Comparison of ENCODE assay signal across 8 cellular contexts in genomic region chr19:12937243-12938053, GRCh38. TPM values are rescaled to one million over a fixed set of nuclear protein-coding genes. Genes with fewer than 3 reads are reported as not detected.
DNase-seq lines count a peak whose midpoint lies in the region; ATAC-seq and TF ChIP-seq lines count a peak whose summit lies in the region.

No MANE protein-coding gene starts in this region.

- H3K36me3 Mint-ChIP-seq in mesothelial cell of epicardium, result peaks cover 20% of the 10 kb centered on the region

- H3K4me1 ChIP-seq in ES-I3 (ENCODE audit: insufficient read depth, low read length) (peaks cover 4% of the 10 kb centered on the region; the same call in 1 of the 2 replicates), HUES48 (ENCODE audit: control insufficient read depth, insufficient read depth, low read length) (peaks cover 23% of the 10 kb centered on the region), Peyer's patch (peaks cover 2 to 44% (median 25%) of the 10 kb centered on the region in 4 donors), colonic mucosa (peaks cover 23% of the 10 kb centered on the region), aorta (ENCODE audit: control insufficient read depth in 1 of 2, insufficient read depth in 2 of 2, low read length in 2 of 2) (no peaks in the 10 kb centered on the region)

- 0 to 2% methylated on average over 23 of the region's 23 CpGs for whole genome bisulfite sequencing in aorta, 2 donors

- no peak for TF ChIP-seq POLR2A in Peyer's patch (IDR thresholded peaks at IDR 0.05)

- no peaks in the 10 kb centered on the region for H3K9me3 Mint-ChIP-seq in mesothelial cell of epicardium

- ATAC-seq in aorta (ENCODE audit: low FRiP score), result no peak

- H3K27me3 ChIP-seq in HUES48 (ENCODE audit: control insufficient read depth, insufficient read depth, low read length) (no peaks in the 10 kb centered on the region), Peyer's patch (no peaks in the 10 kb centered on the region), colonic mucosa (no peaks in the 10 kb centered on the region), aorta (ENCODE audit: control insufficient read depth in 1 of 2, insufficient read depth in 2 of 2, low read length in 1 of 2) (no peaks in the 10 kb centered on the region)

- peak overlapping the region; percentile 99 for H3K4me3 Mint-ChIP-seq in mesothelial cell of epicardium

- TF ChIP-seq CTCF in Peyer's patch (IDR thresholded peaks at IDR 0.05) (no peak), colonic mucosa (IDR thresholded peaks at IDR 0.05) (no peak), mesothelial cell of epicardium (IDR thresholded peaks at IDR 0.05; ENCODE audit: unreplicated experiment) (no peak)

- H3K9ac ChIP-seq in ES-I3 (ENCODE audit: low read depth, low read length) (peak overlapping the region; percentile 63), HUES48 (ENCODE audit: low read depth, low read length) (peak overlapping the region; percentile 41; the same call in 1 of the 2 replicates), colonic mucosa (ENCODE audit: low read depth in 2 of 2, low read length in 2 of 2) (peak overlapping the region; percentile 68 to 99)

- H3K27ac Mint-ChIP-seq in mesothelial cell of epicardium, result peak overlapping the region; percentile 96

- peak in 1 of 3 donors; percentile 49 for DNase-seq in Peyer's patch
- DNase-seq in colonic mucosa, result peak; percentile 66
- DNase-seq in mesothelial cell of epicardium (ENCODE audit: low spot score in 2 of 2, unreplicated experiment in 2 of 2), result no peak
- peak in 1 of 2 donors; percentile 86 for DNase-seq in aorta
- no peak for DNase-seq in activated CD4-positive, alpha-beta T cell treated with anti-CD3 and anti-CD28 coated beads for 1 hour
- no peak for DNase-seq in NK-92 treated with Interleukin-12 subunit alpha and Interleukin-12 subunit beta, amount 100 ng/mL, for 24 hours (lab: John Stamatoyannopoulos, UW)

- H3K27ac ChIP-seq in HUES48 (ENCODE audit: low read depth, low read length) (peak overlapping the region; percentile 80), Peyer's patch (peak overlapping the region; percentile 7 to 97 (median 41)), colonic mucosa (peak overlapping the region; percentile 35), aorta (ENCODE audit: low read depth in 1 of 2, low read length in 2 of 2) (no peak overlapping the region)

- intact Hi-C loops in colonic mucosa (cut with DNase I), result no loop called here
- intact Hi-C loops in aorta (cut with DNase I), result no loop called here

- peaks cover 27% of the 10 kb centered on the region for H3K36me3 ChIP-seq in ES-I3 (ENCODE audit: insufficient read depth, low read length)
- H3K36me3 ChIP-seq in HUES48 (ENCODE audit: control insufficient read depth, insufficient read depth, low read length), result peaks cover 35% of the 10 kb centered on the region
- peaks cover 0 to 26% (median 0%) of the 10 kb centered on the region in 3 donors for H3K36me3 ChIP-seq in Peyer's patch
- peaks cover 20% of the 10 kb centered on the region for H3K36me3 ChIP-seq in colonic mucosa
- H3K36me3 ChIP-seq in aorta (ENCODE audit: control insufficient read depth in 1 of 2, insufficient read depth in 2 of 2, low read length in 1 of 2), result peaks cover 5% of the 10 kb centered on the region in 2 donors

- no peaks in the 10 kb centered on the region for H3K27me3 Mint-ChIP-seq in mesothelial cell of epicardium (ENCODE audit: low read depth)

- no peaks in the 10 kb centered on the region for H3K9me3 ChIP-seq in ES-I3 (ENCODE audit: control insufficient read depth, insufficient read depth, low read length)
- H3K9me3 ChIP-seq in HUES48 (ENCODE audit: control insufficient read depth, insufficient read depth, low read length), result no peaks in the 10 kb centered on the region
- no peaks in the 10 kb centered on the region for H3K9me3 ChIP-seq in Peyer's patch
- H3K9me3 ChIP-seq in colonic mucosa, result no peaks in the 10 kb centered on the region
- H3K9me3 ChIP-seq in aorta (ENCODE audit: control insufficient read depth, low read length), result no peaks in the 10 kb centered on the region

- H3K4me1 Mint-ChIP-seq in mesothelial cell of epicardium, result peaks cover 44% of the 10 kb centered on the region

- H3K4me3 ChIP-seq in HUES48 (ENCODE audit: low read depth, low read length) (peak overlapping the region; percentile 98), Peyer's patch (peak overlapping the region; percentile 36 to 99 (median 70)), colonic mucosa (peak overlapping the region; percentile 100), aorta (ENCODE audit: low read length in 2 of 2) (peak overlapping the region; percentile 1 to 12)

RNA-seq across cellular contexts. Expression of gene CALR, which starts 1.0 kb away (rescaled TPM):
- total RNA-seq in Peyer's patch (100 to 1,000 TPM; 253 to 369 (median 359) TPM), colonic mucosa (1,000 to 10,000 TPM in 1 of 2 donors, 100 to 1,000 TPM in 1; 682 to 1,848 TPM), mesothelial cell of epicardium (863 to 886 TPM (median 869 TPM) in 3 replicates), aorta (100 to 1,000 TPM; 649 to 778 TPM)
- polyA plus RNA-seq in aorta, result 100 to 1,000 TPM; 232 to 296 TPM

RNA-seq across cellular contexts. Expression of gene FARSA, which starts 3.9 kb away (rescaled TPM):
- total RNA-seq in Peyer's patch (10 to 100 TPM; 35.4 to 54.5 (median 48.3) TPM), colonic mucosa (100 to 1,000 TPM in 1 of 2 donors, 10 to 100 TPM in 1; 46.9 to 111 TPM), mesothelial cell of epicardium (54.5 to 58.4 TPM (median 58.3 TPM) in 3 replicates), aorta (10 to 100 TPM; 27.2 to 31.4 TPM)
- polyA plus RNA-seq in aorta, result 10 to 100 TPM; 19.7 to 23.2 TPM

RNA-seq across cellular contexts. Expression of gene RAD23A, which starts 8.2 kb away (rescaled TPM):
- total RNA-seq in Peyer's patch (10 to 100 TPM; 54.1 to 86.5 (median 75.3) TPM), colonic mucosa (100 to 1,000 TPM in 1 of 2 donors, 10 to 100 TPM in 1; 78.5 to 121 TPM), mesothelial cell of epicardium (78.6 to 87.4 TPM (median 80.7 TPM) in 3 replicates), aorta (100 to 1,000 TPM in 1 of 2 donors, 10 to 100 TPM in 1; 80.7 to 106 TPM)
- polyA plus RNA-seq in aorta, result 100 to 1,000 TPM in 1 of 2 donors, 10 to 100 TPM in 1; 72.4 to 154 TPM

RNA-seq across cellular contexts. Expression of gene SYCE2, which starts 18.4 kb away (rescaled TPM):
- total RNA-seq in Peyer's patch (not detected), colonic mucosa (under 1 TPM in 1 of 2 donors, not detected in 1; 0.32 TPM), mesothelial cell of epicardium (0.86 to 0.98 TPM (median 0.97 TPM) in 3 replicates), aorta (under 1 TPM; 0.42 to 0.51 TPM)
- under 1 TPM in 1 of 2 donors, not detected in 1; 0.15 TPM for polyA plus RNA-seq in aorta

RNA-seq across cellular contexts. Expression of gene GADD45GIP1, which starts 19.6 kb away (rescaled TPM):
- total RNA-seq in Peyer's patch (10 to 100 TPM; 12.5 to 43.7 (median 15.6) TPM), colonic mucosa (10 to 100 TPM; 16.1 to 41.9 TPM), mesothelial cell of epicardium (18.7 to 19.1 TPM (median 18.8 TPM) in 3 replicates), aorta (10 to 100 TPM; 15.3 to 15.7 TPM)
- polyA plus RNA-seq in aorta, result 10 to 100 TPM; 30.9 to 40.6 TPM

Comparison
In these comparisons a context has a peak if more than half of its experiments do, and no peak if none do; other contexts are left out.
1. H3K27ac ChIP-seq: peak in HUES48 (single experiment), Peyer's patch (4 of 4) and colonic mucosa (single experiment); none in aorta (0 of 2).
2. H3K4me3 ChIP-seq: peak in every context shown above with its lines; median percentile 100 in colonic mucosa; 98 in HUES48; 70 in Peyer's patch; 6 in aorta.
3. Peak in every context shown above with its lines, with median percentiles within 50 percentile points of each other: H3K9ac ChIP-seq.